22 cellular contexts compared by ENCODE assay signal in the genomic region with DNA sequence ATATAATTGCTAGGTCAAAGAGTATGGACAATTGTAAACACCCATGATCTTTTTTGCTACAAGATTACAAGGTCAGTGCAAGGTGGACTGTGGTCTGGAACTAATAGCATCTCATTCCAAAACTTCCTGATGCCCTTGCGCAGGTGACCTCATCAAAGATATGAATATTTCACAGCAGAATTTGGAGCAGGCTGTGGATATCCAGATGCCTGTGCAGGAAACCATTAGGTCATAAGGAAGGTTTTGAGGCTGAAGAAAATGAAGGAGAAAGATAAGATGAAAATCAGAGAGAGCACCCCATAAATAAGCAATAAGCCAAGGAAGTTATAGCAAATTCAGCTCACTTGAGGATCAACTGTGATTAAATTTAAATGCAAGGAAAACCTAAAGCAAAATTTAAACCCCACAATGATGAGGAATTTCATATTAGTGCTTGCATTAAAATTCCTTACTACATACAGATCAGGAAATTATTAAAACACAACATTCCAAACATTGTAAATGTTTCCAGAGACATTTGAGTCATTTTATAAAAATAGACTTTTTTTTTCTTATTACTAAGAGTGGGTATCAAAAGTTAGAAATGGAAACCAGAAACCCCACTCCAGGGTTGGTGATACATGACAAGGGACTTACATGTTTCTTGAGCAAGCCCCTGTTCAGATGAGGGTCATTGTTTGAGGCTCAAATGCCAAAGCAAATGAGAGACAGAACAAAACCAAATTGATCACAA.
"Had no signal": no experiment of that assay in that cellular context is flagged by ENCODE, and none has a peak within 500 bp of the region (broad histone marks: within the 10 kb centered on the region; RNA-seq: fewer than 3 reads in every experiment).

No MANE protein-coding gene starts in this region.

- H3K9me3 ChIP-seq: ascending aorta, gastrocnemius medialis, transverse colon, uterus had no signal

- H3K4me1 ChIP-seq: ascending aorta, gastrocnemius medialis, right atrium auricular region, uterus had no signal

- DNase-seq: activated CD4-positive, alpha-beta T cell treated with anti-CD3 and anti-CD28 coated beads, Interleukin-2, amount 50 U/mL, for 1 hour; activated CD4-positive, CD25-positive, alpha-beta regulatory T cell treated with anti-CD3 and anti-CD28 coated beads, Interleukin-2, amount 50 U/mL, for 72 hours; activated CD8-positive, alpha-beta memory T cell treated with anti-CD3 and anti-CD28 coated beads, Interleukin-2, amount 50 U/mL, for 48 hours; activated effector memory CD4-positive, alpha-beta T cell treated with anti-CD3 and anti-CD28 coated beads, Interleukin-2, amount 50 U/mL, for 16 hours; activated naive CD4-positive, alpha-beta T cell treated with anti-CD3 and anti-CD28 coated beads, Interleukin-2, amount 50 U/mL, for 16 hours; activated T-cell treated with anti-CD3 and anti-CD28 coated beads, Interleukin-2, amount 50 U/mL, for 72 hours; cerebellar nuclear complex; effector memory CD8-positive, alpha-beta T cell; gastrocnemius medialis; head of caudate nucleus; kidney; midbrain; stimulated activated CD4-positive, alpha-beta T cell treated with anti-CD3 and anti-CD28 coated beads, Interleukin-2, amount 100 ng/mL, for 48 hours; T-helper 2 cell; transverse colon; uterus had no signal

- ATAC-seq: activated T-cell treated with anti-CD3 and anti-CD28 coated beads, Interleukin-2, amount 50 U/mL, for 72 hours; effector memory CD8-positive, alpha-beta T cell; gastrocnemius medialis; left lobe of liver had no signal

- FAIRE-seq: bronchial epithelial cell, kidney had no signal

- H3K4me3 ChIP-seq: ascending aorta, gastrocnemius medialis, right atrium auricular region, skin epidermis, transverse colon, uterus had no signal

- H3K36me3 ChIP-seq: ascending aorta, gastrocnemius medialis, right atrium auricular region, transverse colon, uterus had no signal

- H3K27ac ChIP-seq: gastrocnemius medialis, right atrium auricular region, skin epidermis, transverse colon, uterus, VCaP had no signal

- H3K27me3 ChIP-seq: ascending aorta, gastrocnemius medialis, right atrium auricular region, transverse colon, uterus had no signal
